In the genomic region with DNA sequence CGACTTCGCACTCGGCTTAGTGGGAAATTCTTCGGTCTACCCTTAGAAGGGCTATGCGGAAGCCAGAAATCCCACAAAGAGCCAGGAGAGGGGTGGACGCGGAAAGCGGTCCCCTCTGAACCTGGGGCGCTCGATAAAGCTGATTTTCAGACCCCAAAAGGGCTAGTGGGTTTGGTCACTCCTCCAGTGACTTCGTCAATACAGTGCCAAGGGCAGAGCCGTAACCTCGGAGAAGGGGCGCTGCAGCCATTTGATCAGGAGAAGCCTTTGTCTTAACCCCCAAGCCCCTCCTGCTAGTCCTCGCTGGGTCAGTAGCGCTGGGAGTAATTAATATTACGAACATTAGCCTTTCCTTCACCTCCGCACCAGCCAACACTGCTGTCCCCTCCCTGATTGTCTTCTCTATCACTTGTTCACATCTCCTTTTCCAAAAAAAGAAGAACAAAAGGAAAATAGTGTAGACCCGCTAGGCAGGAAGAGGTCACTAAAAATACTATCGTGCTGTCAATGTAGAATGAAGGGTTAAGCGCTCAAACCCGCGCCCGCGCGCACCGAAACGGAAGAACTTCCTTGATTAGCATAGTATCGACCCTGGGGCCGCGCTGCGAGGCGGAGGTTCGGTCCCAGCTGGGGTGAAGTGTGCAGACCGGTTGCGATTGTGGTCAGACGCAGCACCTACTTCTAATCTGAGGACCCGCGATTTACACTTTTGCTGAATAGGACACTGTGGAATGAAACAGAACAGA, we compare ENCODE assay signal across 8 cellular contexts.
A peak's percentile ranks its signal among the peaks of the same experiment; 100 is the strongest.
DNase-seq lines count a peak whose midpoint lies in the region; ATAC-seq and TF ChIP-seq lines count a peak whose summit lies in the region.

No MANE protein-coding gene starts in this region.

- peaks cover 38% of the 10 kb centered on the region for H3K27me3 Mint-ChIP-seq in dendritic cell treated with granulocyte-macrophage colony-stimulating factor and Interleukin-4, amounts not matched to agents 40 ng/mL and 50 ng/mL, for 4 days

- peaks cover 35% of the 10 kb centered on the region for H3K4me1 Mint-ChIP-seq in dendritic cell treated with granulocyte-macrophage colony-stimulating factor and Interleukin-4, amounts not matched to agents 40 ng/mL and 50 ng/mL, for 4 days (ENCODE audit: low read depth)

- H3K36me3 Mint-ChIP-seq in dendritic cell treated with granulocyte-macrophage colony-stimulating factor and Interleukin-4, amounts not matched to agents 40 ng/mL and 50 ng/mL, for 4 days (ENCODE audit: low read depth): peaks cover 9% of the 10 kb centered on the region

- no peaks in the 10 kb centered on the region for H3K9me3 ChIP-seq in right lobe of liver

- peak overlapping the region; percentile 67 for H3K27ac Mint-ChIP-seq in dendritic cell treated with granulocyte-macrophage colony-stimulating factor and Interleukin-4, amounts not matched to agents 40 ng/mL and 50 ng/mL, for 4 days

- TF ChIP-seq CTCF in right lobe of liver (IDR thresholded peaks at IDR 0.05): no peak

- H3K4me3 ChIP-seq in right lobe of liver: peak overlapping the region; percentile 65 to 75 (median 73)

- peak overlapping the region; percentile 86 for H3K4me3 Mint-ChIP-seq in dendritic cell treated with granulocyte-macrophage colony-stimulating factor and Interleukin-4, amounts not matched to agents 40 ng/mL and 50 ng/mL, for 4 days

- H3K9me3 Mint-ChIP-seq in dendritic cell treated with granulocyte-macrophage colony-stimulating factor and Interleukin-4, amounts not matched to agents 40 ng/mL and 50 ng/mL, for 4 days: no peaks in the 10 kb centered on the region

- ATAC-seq in GM21528 (IDR thresholded peaks at IDR 0.05; ENCODE audit: low FRiP score, unreplicated experiment) (peak; percentile 46), right lobe of liver (peak; percentile 35 to 51 (median 43)), GM21360 (IDR thresholded peaks at IDR 0.05; ENCODE audit: unreplicated experiment) (no peak)

- no peaks in the 10 kb centered on the region for H3K27me3 ChIP-seq in right lobe of liver

- intact Hi-C loops in dendritic cell treated with granulocyte-macrophage colony-stimulating factor and Interleukin-4, amounts not matched to agents 40 ng/mL and 50 ng/mL, for 4 days (cut with micrococcal nuclease): loop anchor here (5.0 kb wide), 1 partner anchor 64 kb away; a partner anchor contains a TSS
- intact Hi-C loops in right lobe of liver (cut with DNase I): no loop called here

- no peaks in the 10 kb centered on the region for H3K36me3 ChIP-seq in right lobe of liver

- under 1% methylated on average over 27 of the region's 39 CpGs for WGBS in right lobe of liver (ENCODE audit: insufficient coverage, low coverage, low lambda C conversion rate, missing lambda C conversion rate)

- H3K27ac ChIP-seq in right lobe of liver: peak overlapping the region; percentile 13 to 83 (median 71)

- TF ChIP-seq POLR2A in right lobe of liver (IDR thresholded peaks at IDR 0.05): no peak

- H3K4me1 ChIP-seq in right lobe of liver: peaks cover 0 to 9% (median 0%) of the 10 kb centered on the region in 4 donors

- DNase-seq in COLO668 (lab: John Stamatoyannopoulos, UW; ENCODE audit: unreplicated experiment) (peak; percentile 93), NAMALWA (ENCODE audit: low spot score) (peak; percentile 66), right lobe of liver (peak; percentile 72 to 81 (median 74))
- peak; percentile 20 to 28 for DNase-seq in activated CD4-positive, alpha-beta T cell treated with anti-CD3 and anti-CD28 coated beads for 4 hours
- DNase-seq in stimulated activated CD4-positive, alpha-beta T cell treated with anti-CD3 and anti-CD28 coated beads, Interleukin-4, amount 100 ng/mL, for 48 hours (ENCODE audit: low read depth in 2 of 2): peak; percentile 39 to 61

Comparison
In these comparisons a context has a peak if more than half of its experiments do, and no peak if none do; other contexts are left out.
1. DNase-seq: peak in every context shown above with its lines; median percentile 93 in COLO668; 74 in right lobe of liver; 66 in NAMALWA; 50 in stimulated activated CD4-positive, alpha-beta T cell treated with anti-CD3 and anti-CD28 coated beads, Interleukin-4, amount 100 ng/mL, for 48 hours; 24 in activated CD4-positive, alpha-beta T cell treated with anti-CD3 and anti-CD28 coated beads for 4 hours.